Comparison of ENCODE assay signal across 19 cellular contexts in genomic region chr2:240308111-240308651, GRCh38.
"Had no signal": no experiment of that assay in that cellular context is flagged by ENCODE, and none has a peak within 500 bp of the region (broad histone marks: within the 10 kb centered on the region; RNA-seq: fewer than 3 reads in every experiment).

No MANE protein-coding gene starts in this region.

- FAIRE-seq: endothelial cell of umbilical vein had no signal

- H3K9me3 ChIP-seq: ascending aorta, breast epithelium, esophagus squamous epithelium, heart right ventricle, transverse colon had no signal

- H3K36me3 ChIP-seq: ascending aorta, breast epithelium, esophagus squamous epithelium, heart right ventricle, spleen, transverse colon had no signal

- H3K4me3 ChIP-seq: ascending aorta, breast epithelium, esophagus squamous epithelium, heart right ventricle, spleen, transverse colon had no signal

- H3K27me3 ChIP-seq: ascending aorta, breast epithelium, heart right ventricle, transverse colon had no signal

- H3K9me3 Mint-ChIP-seq: activated T-cell treated with anti-CD3 and anti-CD28 coated beads, Interleukin-2, amount 50 U/mL, for 24 hours; dendritic cell treated with granulocyte-macrophage colony-stimulating factor and Interleukin-4, amounts not matched to agents 40 ng/mL and 50 ng/mL, for 4 days; nephron; T-helper 1 cell treated with Interleukin-12 subunit alpha and Interleukin-12 subunit beta and Interleukin-4 antibody, amounts not matched to agents 30 μg/mL and 1 μg/mL, for 36 hours had no signal

- H3K4me1 Mint-ChIP-seq: nephron had no signal

- H3K27ac Mint-ChIP-seq: activated T-cell treated with anti-CD3 and anti-CD28 coated beads, Interleukin-2, amount 50 U/mL, for 24 hours; dendritic cell treated with granulocyte-macrophage colony-stimulating factor and Interleukin-4, amounts not matched to agents 40 ng/mL and 50 ng/mL, for 4 days; nephron; T-helper 1 cell treated with Interleukin-12 subunit alpha and Interleukin-12 subunit beta and Interleukin-4 antibody, amounts not matched to agents 30 μg/mL and 1 μg/mL, for 36 hours had no signal

- H3K4me3 Mint-ChIP-seq: activated T-cell treated with anti-CD3 and anti-CD28 coated beads, Interleukin-2, amount 50 U/mL, for 24 hours; dendritic cell treated with granulocyte-macrophage colony-stimulating factor and Interleukin-4, amounts not matched to agents 40 ng/mL and 50 ng/mL, for 4 days; nephron; T-helper 1 cell treated with Interleukin-12 subunit alpha and Interleukin-12 subunit beta and Interleukin-4 antibody, amounts not matched to agents 30 μg/mL and 1 μg/mL, for 36 hours had no signal

- ATAC-seq: stimulated activated naive CD8-positive, alpha-beta T cell treated with anti-CD3 and anti-CD28 coated beads, Interleukin-15, Interleukin-2, amounts not matched to agents 100 U/mL and 50 U/mL, for 24 hours had no signal

- H3K27ac ChIP-seq: ascending aorta, breast epithelium, esophagus squamous epithelium, heart right ventricle, spleen, transverse colon, VCaP had no signal

- H3K4me1 ChIP-seq: ascending aorta, breast epithelium, esophagus squamous epithelium, heart right ventricle, spleen, transverse colon had no signal

- DNase-seq: activated CD4-positive, alpha-beta T cell treated with anti-CD3 and anti-CD28 coated beads, Interleukin-2, amount 50 U/mL, for 48 hours; activated naive CD4-positive, alpha-beta T cell treated with anti-CD3 and anti-CD28 coated beads, Interleukin-2, amount 50 U/mL, for 16 hours; activated T-cell treated with anti-CD3 and anti-CD28 coated beads, Interleukin-2, amount 50 U/mL, for 24 hours; cerebellar nuclear complex; effector CD8-positive, alpha-beta T cell; esophagus squamous epithelium; heart right ventricle; nucleus accumbens; spleen; stimulated activated CD8-positive, alpha-beta memory T cell treated with anti-CD3 and anti-CD28 coated beads, Interleukin-4, amount 100 ng/mL, for 48 hours; stimulated activated naive CD8-positive, alpha-beta T cell treated with anti-CD3 and anti-CD28 coated beads, Interleukin-15, Interleukin-2, amounts not matched to agents 100 U/mL and 50 U/mL, for 24 hours; transverse colon had no signal
